In the genomic region with DNA sequence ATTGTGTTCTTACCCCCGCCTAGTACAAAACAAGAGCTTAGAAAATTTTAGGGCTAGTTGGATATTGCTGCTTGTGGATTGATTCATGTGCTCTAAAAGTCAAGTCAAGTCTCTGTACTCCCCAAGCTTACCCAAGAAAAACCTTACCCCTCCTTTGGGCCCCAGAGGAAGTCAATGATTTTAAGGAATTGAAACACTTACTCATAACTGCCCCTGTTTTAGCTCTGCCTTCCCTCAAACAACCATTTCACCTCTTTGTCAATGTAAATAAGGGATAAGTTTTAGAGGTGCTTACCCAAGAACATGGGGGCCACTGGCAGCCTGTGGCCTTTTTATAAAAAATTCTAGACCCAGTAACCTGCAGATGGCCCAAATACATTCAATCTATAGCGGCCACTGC, we compare ENCODE assay signal across 13 cellular contexts.
A peak's percentile ranks its signal among the peaks of the same experiment; 100 is the strongest.
DNase-seq lines count a peak whose midpoint lies in the region; ATAC-seq, FAIRE-seq and TF ChIP-seq lines count a peak whose summit lies in the region.
"Had no signal": no experiment of that assay in that cellular context is flagged by ENCODE, and none has a peak within 500 bp of the region (broad histone marks: within the 10 kb centered on the region; RNA-seq: fewer than 3 reads in every experiment).

No MANE protein-coding gene starts in this region.

- intact Hi-C loops in dendritic cell treated with granulocyte-macrophage colony-stimulating factor and Interleukin-4, amounts not matched to agents 40 ng/mL and 50 ng/mL, for 4 days (cut with micrococcal nuclease): loop anchor here (2.0 kb wide), 1 partner anchor 27 kb away; no protein-coding TSS in a partner anchor
- intact Hi-C loops in psoas muscle (cut with DNase I): no loop called here

- no peaks in the 10 kb centered on the region for H3K36me3 ChIP-seq in psoas muscle (ENCODE audit: insufficient read depth in 1 of 2, low read depth in 1 of 2)

- no peak for TF ChIP-seq CTCF in psoas muscle (IDR thresholded peaks at IDR 0.05)

- no peak overlapping the region for H3K4me3 Mint-ChIP-seq in dendritic cell treated with granulocyte-macrophage colony-stimulating factor and Interleukin-4, amounts not matched to agents 40 ng/mL and 50 ng/mL, for 4 days
- no peak overlapping the region for H3K4me3 Mint-ChIP-seq in stimulated activated effector memory CD8-positive, alpha-beta T cell treated with anti-CD3 and anti-CD28 coated beads, Interleukin-12 subunit alpha, Interleukin-12 subunit beta, amount 100 ng/mL, for 72 hours

- no peak for TF ChIP-seq POLR2A in H54 (IDR thresholded peaks at IDR 0.05; ENCODE audit: low read depth, low read length)

- H3K27ac Mint-ChIP-seq in dendritic cell treated with granulocyte-macrophage colony-stimulating factor and Interleukin-4, amounts not matched to agents 40 ng/mL and 50 ng/mL, for 4 days: peak overlapping the region; percentile 70
- H3K27ac Mint-ChIP-seq in stimulated activated effector memory CD8-positive, alpha-beta T cell treated with anti-CD3 and anti-CD28 coated beads, Interleukin-12 subunit alpha, Interleukin-12 subunit beta, amount 100 ng/mL, for 72 hours: no peak overlapping the region
- H3K27ac Mint-ChIP-seq: activated T-helper 2 cell treated with anti-CD3 and anti-CD28 coated beads, Interferon-gamma antibody, Interleukin-2, Interleukin-4, amounts not matched to agents 10 μg/mL and 5 μg/mL and 100 μg/mL, durations not matched to agents 14 hours and 24 hours and 36 hours had no signal

- FAIRE-seq in H54 (lab: Jason Lieb, UNC): no peak
- FAIRE-seq: RCC 7860 had no signal

- H3K4me1 Mint-ChIP-seq in dendritic cell treated with granulocyte-macrophage colony-stimulating factor and Interleukin-4, amounts not matched to agents 40 ng/mL and 50 ng/mL, for 4 days (ENCODE audit: low read depth): peaks cover 67% of the 10 kb centered on the region
- no peaks in the 10 kb centered on the region for H3K4me1 Mint-ChIP-seq in stimulated activated effector memory CD8-positive, alpha-beta T cell treated with anti-CD3 and anti-CD28 coated beads, Interleukin-12 subunit alpha, Interleukin-12 subunit beta, amount 100 ng/mL, for 72 hours

- H3K9me3 ChIP-seq in psoas muscle: no peaks in the 10 kb centered on the region

- H3K27me3 Mint-ChIP-seq in dendritic cell treated with granulocyte-macrophage colony-stimulating factor and Interleukin-4, amounts not matched to agents 40 ng/mL and 50 ng/mL, for 4 days: no peaks in the 10 kb centered on the region

- WGBS in psoas muscle, 3 donors: 71 to 91% (median 90%) methylated on average over 2 of the region's 2 CpGs

- no peak for DNase-seq in stimulated activated effector memory CD8-positive, alpha-beta T cell treated with anti-CD3 and anti-CD28 coated beads, Interleukin-12 subunit alpha, Interleukin-12 subunit beta, amount 100 ng/mL, for 72 hours (ENCODE audit: low spot score in 2 of 2)
- DNase-seq in H54 (ENCODE audit: insufficient read length, low spot score) (no peak), hippocampal formation (lab: John Stamatoyannopoulos, UW) (no peak), psoas muscle (no peak)
- DNase-seq: caudate nucleus, islet precursor cell, NCI-H187 had no signal

- ATAC-seq in GM18870 (IDR thresholded peaks at IDR 0.05; ENCODE audit: unreplicated experiment): peak; percentile 94
- ATAC-seq in GM21737 (IDR thresholded peaks at IDR 0.05; ENCODE audit: unreplicated experiment): peak; percentile 94
- peak; percentile 91 for ATAC-seq in HG03280 (IDR thresholded peaks at IDR 0.05; ENCODE audit: unreplicated experiment)
- ATAC-seq in stimulated activated effector memory CD8-positive, alpha-beta T cell treated with anti-CD3 and anti-CD28 coated beads, Interleukin-12 subunit alpha, Interleukin-12 subunit beta, amount 100 ng/mL, for 72 hours: no peak
- no peak for ATAC-seq in psoas muscle

- H3K4me3 ChIP-seq in psoas muscle: no peak overlapping the region

- H3K4me1 ChIP-seq in psoas muscle: no peaks in the 10 kb centered on the region

- peaks cover 10% of the 10 kb centered on the region for H3K36me3 Mint-ChIP-seq in dendritic cell treated with granulocyte-macrophage colony-stimulating factor and Interleukin-4, amounts not matched to agents 40 ng/mL and 50 ng/mL, for 4 days (ENCODE audit: low read depth)
- H3K36me3 Mint-ChIP-seq in stimulated activated effector memory CD8-positive, alpha-beta T cell treated with anti-CD3 and anti-CD28 coated beads, Interleukin-12 subunit alpha, Interleukin-12 subunit beta, amount 100 ng/mL, for 72 hours: no peaks in the 10 kb centered on the region

- H3K9me3 Mint-ChIP-seq in dendritic cell treated with granulocyte-macrophage colony-stimulating factor and Interleukin-4, amounts not matched to agents 40 ng/mL and 50 ng/mL, for 4 days: peaks cover 33% of the 10 kb centered on the region
- peaks cover 4% of the 10 kb centered on the region for H3K9me3 Mint-ChIP-seq in stimulated activated effector memory CD8-positive, alpha-beta T cell treated with anti-CD3 and anti-CD28 coated beads, Interleukin-12 subunit alpha, Interleukin-12 subunit beta, amount 100 ng/mL, for 72 hours

- H3K27ac ChIP-seq in psoas muscle: no peak overlapping the region

- H3K27me3 ChIP-seq in psoas muscle (ENCODE audit: insufficient read depth in 3 of 3, low read length in 2 of 3): no peaks in the 10 kb centered on the region

Comparison
In these comparisons a context has a peak if more than half of its experiments do, and no peak if none do; other contexts are left out.
1. ATAC-seq: peak in GM18870 (single experiment), GM21737 (single experiment) and HG03280 (single experiment); none in stimulated activated effector memory CD8-positive, alpha-beta T cell treated with anti-CD3 and anti-CD28 coated beads, Interleukin-12 subunit alpha, Interleukin-12 subunit beta, amount 100 ng/mL, for 72 hours (single experiment) and psoas muscle (0 of 4).